22 cellular contexts compared by ENCODE assay signal in the genomic region with DNA sequence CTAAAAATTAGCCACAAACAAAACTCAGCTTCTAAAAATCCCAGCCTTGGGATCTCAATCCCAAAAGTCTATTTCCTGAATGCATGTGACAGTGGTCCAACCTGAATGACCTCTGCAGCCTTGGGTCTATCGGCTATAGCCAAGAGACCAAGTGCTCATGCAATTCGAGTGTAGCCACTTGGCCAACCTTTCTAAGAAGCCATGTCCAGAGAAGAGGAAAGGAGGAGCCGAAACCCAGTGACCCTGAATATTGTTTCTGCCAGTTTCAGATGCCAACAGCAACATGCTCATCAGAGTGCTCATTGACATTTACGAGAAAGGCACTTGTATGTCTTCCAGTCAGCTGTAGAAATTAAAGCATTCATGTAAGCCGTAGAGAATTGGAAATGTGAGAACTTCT.
"Had no signal": no experiment of that assay in that cellular context is flagged by ENCODE, and none has a peak within 500 bp of the region (broad histone marks: within the 10 kb centered on the region; RNA-seq: fewer than 3 reads in every experiment).

No MANE protein-coding gene starts in this region.

- DNase-seq: colonic mucosa; cortex of kidney; effector CD8-positive, alpha-beta T cell; effector memory CD8-positive, alpha-beta T cell; endodermal cell; erythroblast; esophagus squamous epithelium; foreskin fibroblast; foreskin melanocyte; gastrocnemius medialis; glutamatergic neuron; head of caudate nucleus; heart right ventricle; hippocampal formation; left cardiac atrium; left lung; left ventricle myocardium superior; lower lobe of right lung; midbrain; naive thymus-derived CD4-positive, alpha-beta T cell had no signal

- H3K9me3 ChIP-seq: colonic mucosa, esophagus squamous epithelium, gastrocnemius medialis, heart right ventricle, left lung, lower lobe of right lung had no signal

- H3K36me3 ChIP-seq: colonic mucosa, esophagus squamous epithelium, gastrocnemius medialis, heart right ventricle, left lung, lower lobe of right lung had no signal

- H3K4me3 ChIP-seq: colonic mucosa, esophagus squamous epithelium, gastrocnemius medialis, heart right ventricle, left lung, lower lobe of right lung had no signal

- ATAC-seq: effector memory CD8-positive, alpha-beta T cell; esophagus mucosa; gastrocnemius medialis; heart right ventricle; left cardiac atrium; left lung; left ventricle myocardium superior; lower lobe of right lung; naive thymus-derived CD4-positive, alpha-beta T cell had no signal

- H3K27ac ChIP-seq: colonic mucosa, epithelial cell of prostate, esophagus squamous epithelium, gastrocnemius medialis, heart right ventricle, left lung, lower lobe of right lung had no signal

- H3K4me1 ChIP-seq: colonic mucosa, esophagus squamous epithelium, gastrocnemius medialis, heart right ventricle, left lung, lower lobe of right lung had no signal

- H3K27me3 ChIP-seq: colonic mucosa, esophagus squamous epithelium, gastrocnemius medialis, heart right ventricle, left lung had no signal
